8 cellular contexts compared by ENCODE assay signal in the genomic region with DNA sequence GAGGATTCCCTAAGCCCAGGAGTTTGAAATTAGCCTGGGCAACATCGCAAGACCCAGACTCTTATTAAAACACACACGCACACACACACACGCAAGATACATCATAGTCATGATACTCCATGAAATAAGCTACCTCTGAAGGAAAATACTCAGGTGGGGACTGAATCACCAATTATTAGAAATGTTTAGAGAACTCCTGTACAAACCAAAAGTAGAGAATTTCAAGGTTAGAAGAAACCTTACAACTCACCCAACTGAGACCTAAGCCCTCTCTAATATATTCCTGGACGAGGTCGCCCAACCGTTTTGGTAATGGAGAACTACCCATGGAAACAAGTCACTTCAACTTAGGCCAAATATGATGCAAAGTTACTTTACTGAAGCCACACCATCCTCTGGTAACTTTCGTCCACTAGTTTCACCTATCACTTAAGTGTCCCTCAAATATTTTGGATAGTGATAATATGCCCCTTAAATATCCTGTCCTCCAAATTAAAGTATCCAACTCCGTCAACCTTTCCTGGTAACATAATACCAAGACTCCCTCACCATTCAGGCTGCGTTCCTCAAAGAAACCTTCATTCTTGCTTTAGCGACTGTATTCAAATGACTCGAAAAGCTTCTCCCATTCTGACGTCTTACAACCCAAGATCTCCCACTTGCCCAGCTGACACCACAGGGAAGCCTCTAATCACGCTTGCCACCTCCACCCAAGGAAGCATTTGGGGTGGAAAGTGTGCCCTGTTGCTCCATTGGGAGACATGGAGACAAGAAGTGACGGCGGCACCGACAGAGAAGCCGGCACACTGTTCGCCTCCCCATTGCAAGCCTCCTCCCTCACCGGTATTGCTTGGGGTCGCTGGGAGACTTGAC.
DNase-seq lines count a peak whose midpoint lies in the region; ATAC-seq and TF ChIP-seq lines count a peak whose summit lies in the region.

No MANE protein-coding gene starts in this region.

- no peaks in the 10 kb centered on the region for H3K36me3 ChIP-seq in ACC112 (ENCODE audit: insufficient read depth, low read length)
- H3K36me3 ChIP-seq in ES-I3 (ENCODE audit: insufficient read depth, low read length), result no peaks in the 10 kb centered on the region
- H3K36me3 ChIP-seq in KMS-11 (ENCODE audit: insufficient read depth), result no peaks in the 10 kb centered on the region
- peaks cover 0 to 5% (median 0%) of the 10 kb centered on the region in 5 donors for H3K36me3 ChIP-seq in subcutaneous abdominal adipose tissue (ENCODE audit: control insufficient read depth in 5 of 5, insufficient read depth in 5 of 5, low read length in 5 of 5)

- H3K9ac ChIP-seq in ES-I3 (ENCODE audit: low read depth, low read length) (peak overlapping the region; percentile 87), KMS-11 (peak overlapping the region; percentile 95), subcutaneous abdominal adipose tissue (ENCODE audit: low read length in 5 of 5) (peak overlapping the region; percentile 92 to 100 (median 99))

- TF ChIP-seq CTCF in KMS-11 (conservative IDR thresholded peaks at IDR 0.05; ENCODE audit: low read depth, low read length), result no peak
- TF ChIP-seq CTCF in astrocyte of the cerebellum (IDR thresholded peaks at IDR 0.05; ENCODE audit: low read depth, low read length, missing control alignments), result no peak

- H3K9me3 ChIP-seq in ES-I3 (ENCODE audit: control insufficient read depth, insufficient read depth, low read length), result no peaks in the 10 kb centered on the region
- H3K9me3 ChIP-seq in subcutaneous abdominal adipose tissue (ENCODE audit: control insufficient read depth in 5 of 5, low read length in 5 of 5), result no peaks in the 10 kb centered on the region

- H4K20me1 ChIP-seq in KMS-11 (ENCODE audit: insufficient read depth), result peaks cover 4% of the 10 kb centered on the region; the same call in 1 of the 2 replicates

- in situ Hi-C loops in astrocyte of the cerebellum (cut with HindIII; ENCODE audit: low sequenced_read_pairs), result no loop called here

- H2AFZ ChIP-seq in ACC112 (ENCODE audit: low read length, unreplicated experiment) (peak overlapping the region; percentile 40), KMS-11 (ENCODE audit: low read depth) (peak overlapping the region; percentile 78)

- no peak for ATAC-seq in HG03469 (IDR thresholded peaks at IDR 0.05; ENCODE audit: unreplicated experiment)
- no peak for ATAC-seq in GM21529 (IDR thresholded peaks at IDR 0.05; ENCODE audit: unreplicated experiment)

- no peak for DNase-seq in astrocyte of the cerebellum (ENCODE audit: low read depth)
- DNase-seq in iris pigment epithelial cell (ENCODE audit: low read depth), result peak; percentile 46

- H3K27ac ChIP-seq in ACC112 (ENCODE audit: low read depth, low read length) (peak overlapping the region; percentile 92), KMS-11 (peak overlapping the region; percentile 88), subcutaneous abdominal adipose tissue (ENCODE audit: low read depth, low read length) (peak overlapping the region; percentile 98)

- H3K4me3 ChIP-seq in ACC112 (ENCODE audit: low read depth, low read length) (peak overlapping the region; percentile 84), KMS-11 (IDR thresholded peaks at IDR 0.05; ENCODE audit: insufficient read depth, low read depth, low read length) (peak overlapping the region; percentile 98), astrocyte of the cerebellum (ENCODE audit: low read depth, low read length) (peak overlapping the region; percentile 85), subcutaneous abdominal adipose tissue (ENCODE audit: low read depth in 1 of 5, low read length in 5 of 5) (peak overlapping the region; percentile 90 to 100 (median 99))

- H3K4me2 ChIP-seq in KMS-11, result peak overlapping the region; percentile 90

- H3K79me2 ChIP-seq in ACC112 (ENCODE audit: control insufficient read depth, insufficient read depth, low read length, unreplicated experiment), result peaks cover 51% of the 10 kb centered on the region
- peaks cover 56% of the 10 kb centered on the region for H3K79me2 ChIP-seq in KMS-11 (ENCODE audit: insufficient read depth, low read depth)

- peaks cover 15% of the 10 kb centered on the region for H3K4me1 ChIP-seq in ACC112 (ENCODE audit: control insufficient read depth, insufficient read depth, low read length, unreplicated experiment)
- H3K4me1 ChIP-seq in ES-I3 (ENCODE audit: insufficient read depth, low read length), result no peaks in the 10 kb centered on the region; the same call in 1 of the 2 replicates
- H3K4me1 ChIP-seq in KMS-11 (ENCODE audit: low read depth, poor library complexity, severe bottlenecking), result peaks cover 42% of the 10 kb centered on the region
- peaks cover 0 to 42% (median 37%) of the 10 kb centered on the region in 5 donors for H3K4me1 ChIP-seq in subcutaneous abdominal adipose tissue (ENCODE audit: control insufficient read depth in 5 of 5, insufficient read depth in 5 of 5, low read length in 5 of 5)

- H3K27me3 ChIP-seq in ACC112 (ENCODE audit: insufficient read depth, low read length), result no peaks in the 10 kb centered on the region
- no peaks in the 10 kb centered on the region for H3K27me3 ChIP-seq in KMS-11 (ENCODE audit: insufficient read depth, low read depth)
- H3K27me3 ChIP-seq in subcutaneous abdominal adipose tissue (ENCODE audit: control insufficient read depth in 5 of 5, insufficient read depth in 4 of 5, low read length in 5 of 5), result peaks cover 0 to 7% (median 3%) of the 10 kb centered on the region in 5 donors
